In genomic region chr17:74213897-74214386, GRCh38 we compare ENCODE assay signal across 8 cellular contexts. TPM values are rescaled to one million over a fixed set of nuclear protein-coding genes. Genes with fewer than 3 reads are reported as not detected.
DNase-seq lines count a peak whose midpoint lies in the region; ATAC-seq and TF ChIP-seq lines count a peak whose summit lies in the region.

No MANE protein-coding gene starts in this region.

- CTCF ChIA-PET in AG04450 (lab: Charles Lee): no interaction called here

- no peak for ATAC-seq in stimulated activated naive CD8-positive, alpha-beta T cell treated with anti-CD3 and anti-CD28 coated beads, Interleukin-15, amount 100 ng/mL, for 72 hours
- ATAC-seq in HG03139 (IDR thresholded peaks at IDR 0.05; ENCODE audit: unreplicated experiment) (no peak), HG02981 (IDR thresholded peaks at IDR 0.05; ENCODE audit: unreplicated experiment) (no peak)

- H3K27me3 Mint-ChIP-seq in activated naive CD8-positive, alpha-beta T cell treated with anti-CD3 and anti-CD28 coated beads for 36 hours: no peaks in the 10 kb centered on the region
- H3K27me3 Mint-ChIP-seq in stimulated activated naive CD8-positive, alpha-beta T cell treated with anti-CD3 and anti-CD28 coated beads, Interleukin-15, amount 100 ng/mL, for 72 hours: peaks cover 8% of the 10 kb centered on the region

- TF ChIP-seq CTCF in AG04450 (IDR thresholded peaks at IDR 0.05; ENCODE audit: low read depth, low read length) (no peak), HL-60 (IDR thresholded peaks at IDR 0.05; ENCODE audit: insufficient read depth, low read length) (no peak)

- peaks cover 36% of the 10 kb centered on the region for H3K4me1 Mint-ChIP-seq in activated naive CD8-positive, alpha-beta T cell treated with anti-CD3 and anti-CD28 coated beads for 36 hours
- peaks cover 78% of the 10 kb centered on the region for H3K4me1 Mint-ChIP-seq in stimulated activated naive CD8-positive, alpha-beta T cell treated with anti-CD3 and anti-CD28 coated beads, Interleukin-15, amount 100 ng/mL, for 72 hours

- H3K4me3 ChIP-seq in AG04450 (ENCODE audit: low read depth, low read length) (peak overlapping the region; percentile 63), HL-60 (replicated peaks; ENCODE audit: insufficient read depth, low read length) (peak overlapping the region; percentile 50), iPS-18c (ENCODE audit: insufficient read depth, low read depth, low read length) (peak overlapping the region; percentile 66)

- H3K36me3 Mint-ChIP-seq in activated naive CD8-positive, alpha-beta T cell treated with anti-CD3 and anti-CD28 coated beads for 36 hours: peaks cover 19% of the 10 kb centered on the region

- no peaks in the 10 kb centered on the region for H3K27me3 ChIP-seq in AG04450 (ENCODE audit: control insufficient read depth, insufficient read depth, low read length)
- no peaks in the 10 kb centered on the region for H3K27me3 ChIP-seq in HL-60 (ENCODE audit: insufficient read depth, poor library complexity, severe bottlenecking)

- no peak overlapping the region for H3K27ac ChIP-seq in AG04450 (ENCODE audit: low read depth, low read length)
- no peak overlapping the region for H3K27ac ChIP-seq in HL-60 (replicated peaks)

- no peak for DNase-seq in AG04450 (ENCODE audit: low read depth, low spot score)
- peak in 1 of 2 experiments; percentile 50 for DNase-seq in HL-60 (ENCODE audit: low read depth in 1 of 2, low spot score in 1 of 2)
- no peak for DNase-seq in activated naive CD8-positive, alpha-beta T cell treated with anti-CD3 and anti-CD28 coated beads for 36 hours
- DNase-seq in stimulated activated naive CD8-positive, alpha-beta T cell treated with anti-CD3 and anti-CD28 coated beads, Interleukin-15, amount 100 ng/mL, for 72 hours: no peak
- no peak for DNase-seq in GF-D8 (lab: John Stamatoyannopoulos, UW)

- POLR2A ChIA-PET in AG04450 (lab: Yijun Ruan, JAX): interaction anchor here (2.6 kb wide), 1 partner anchor 10 kb away, joined by 18 read pairs; the partner anchor contains the start of gene RPL38

- H3K4me3 Mint-ChIP-seq in activated naive CD8-positive, alpha-beta T cell treated with anti-CD3 and anti-CD28 coated beads for 36 hours: peak overlapping the region; percentile 79
- H3K4me3 Mint-ChIP-seq in stimulated activated naive CD8-positive, alpha-beta T cell treated with anti-CD3 and anti-CD28 coated beads, Interleukin-15, amount 100 ng/mL, for 72 hours: peak overlapping the region; percentile 82 to 91

- no peak overlapping the region for H3K27ac Mint-ChIP-seq in activated naive CD8-positive, alpha-beta T cell treated with anti-CD3 and anti-CD28 coated beads for 36 hours
- H3K27ac Mint-ChIP-seq in stimulated activated naive CD8-positive, alpha-beta T cell treated with anti-CD3 and anti-CD28 coated beads, Interleukin-15, amount 100 ng/mL, for 72 hours: no peak overlapping the region

- no peaks in the 10 kb centered on the region for H3K9me3 Mint-ChIP-seq in activated naive CD8-positive, alpha-beta T cell treated with anti-CD3 and anti-CD28 coated beads for 36 hours
- no peaks in the 10 kb centered on the region for H3K9me3 Mint-ChIP-seq in stimulated activated naive CD8-positive, alpha-beta T cell treated with anti-CD3 and anti-CD28 coated beads, Interleukin-15, amount 100 ng/mL, for 72 hours

- H3K9me3 ChIP-seq in AG04450 (ENCODE audit: control insufficient read depth, insufficient read depth, low read length): no peaks in the 10 kb centered on the region; the same call in 1 of the 2 replicates
- H3K9me3 ChIP-seq in iPS-18c (ENCODE audit: control insufficient read depth, insufficient read depth, low read length): no peaks in the 10 kb centered on the region

RNA-seq across cellular contexts. Expression of gene TTYH2, which starts 0.6 kb away (rescaled TPM):
- 3.1 and 4.3 TPM in 2 replicates for polyA plus RNA-seq in AG04450 (2011; rRNA removed)
- polyA minus RNA-seq in AG04450 (2011; rRNA and poly(A)+ RNA removed): 7.1 and 7.6 TPM in 2 replicates
- total RNA-seq in activated naive CD8-positive, alpha-beta T cell treated with anti-CD3 and anti-CD28 coated beads for 36 hours: 1 to 10 TPM; 5.6 to 6.5 TPM

RNA-seq across cellular contexts. Expression of gene RPL38, which starts 10.5 kb away (rescaled TPM):
- 2,243 and 2,383 TPM in 2 replicates for polyA plus RNA-seq in AG04450 (2011; rRNA removed)
- 715 and 775 TPM in 2 replicates for polyA minus RNA-seq in AG04450 (2011; rRNA and poly(A)+ RNA removed)
- 1,000 to 10,000 TPM; 1,601 to 1,608 TPM for total RNA-seq in activated naive CD8-positive, alpha-beta T cell treated with anti-CD3 and anti-CD28 coated beads for 36 hours
